9 cellular contexts compared by ENCODE assay signal in the genomic region with DNA sequence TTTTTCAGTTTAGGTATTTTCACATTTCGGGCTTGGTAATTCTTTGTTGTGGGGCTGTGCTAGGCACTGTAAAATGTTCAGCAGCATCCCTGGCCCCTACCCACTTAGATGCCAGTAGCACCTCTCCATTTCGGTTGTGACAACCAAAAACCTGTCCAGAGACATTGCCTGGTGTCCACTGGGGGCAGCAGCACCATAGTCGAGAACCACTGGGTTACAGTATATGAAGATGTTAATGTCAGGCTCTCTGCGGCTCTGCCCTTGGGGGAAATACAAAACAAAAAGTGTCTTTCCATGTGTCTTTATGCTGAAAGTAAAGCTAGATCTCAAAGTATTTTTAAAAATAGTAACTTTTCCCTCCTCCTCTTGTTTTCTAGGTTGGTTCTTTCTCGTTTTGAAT.
DNase-seq lines count a peak whose midpoint lies in the region; FAIRE-seq and TF ChIP-seq lines count a peak whose summit lies in the region.
"Had no signal": no experiment of that assay in that cellular context is flagged by ENCODE, and none has a peak within 500 bp of the region (broad histone marks: within the 10 kb centered on the region; RNA-seq: fewer than 3 reads in every experiment).

No MANE protein-coding gene starts in this region.

- H3K27me3 Mint-ChIP-seq in CD8-positive, alpha-beta memory T cell: peaks cover 0 to 1% of the 10 kb centered on the region in 2 donors

- H4K8ac ChIP-seq in mesendoderm (ENCODE audit: low read depth, low read length): no peak overlapping the region

- no peaks in the 10 kb centered on the region for H3K4me1 Mint-ChIP-seq in CD8-positive, alpha-beta memory T cell

- no peak for FAIRE-seq in HTR-8/SVneo (lab: Jason Lieb, UNC)
- FAIRE-seq: islet of Langerhans had no signal

- peaks cover 24 to 96% (median 52%) of the 10 kb centered on the region in 3 donors for H3K36me3 Mint-ChIP-seq in CD8-positive, alpha-beta memory T cell

- H2AK5ac ChIP-seq in mesendoderm (ENCODE audit: low read length): no peak overlapping the region

- H2BK5ac ChIP-seq in mesendoderm (ENCODE audit: low read length): no peak overlapping the region

- no peak overlapping the region for H3K18ac ChIP-seq in mesendoderm (ENCODE audit: low read length)

- WGBS in mesendoderm (ENCODE audit: extremely low coverage, insufficient coverage, low lambda C conversion rate): no CpG with 5 or more reads among the region's 5 CpGs

- H3K23ac ChIP-seq in mesendoderm (ENCODE audit: low read length): no peak overlapping the region

- H3K79me2 ChIP-seq in mesendoderm (ENCODE audit: control insufficient read depth, insufficient read depth, low read length): no peaks in the 10 kb centered on the region

- no peaks in the 10 kb centered on the region for H3K9me3 Mint-ChIP-seq in CD8-positive, alpha-beta memory T cell

- H3K9me3 ChIP-seq in CD8-positive, alpha-beta memory T cell (ENCODE audit: low read length): no peaks in the 10 kb centered on the region

- in situ Hi-C loops in astrocyte of the spinal cord (cut with HindIII; ENCODE audit: low sequenced_read_pairs): no loop called here

- H3K56ac ChIP-seq in mesendoderm (ENCODE audit: low read length): no peak overlapping the region

- H3K27ac ChIP-seq in mesendoderm (ENCODE audit: low read depth, low read length): no peak overlapping the region
- H3K27ac ChIP-seq in CD8-positive, alpha-beta memory T cell (ENCODE audit: low read depth, low read length): no peak overlapping the region

- no peak overlapping the region for H3K4ac ChIP-seq in mesendoderm (ENCODE audit: low read depth, low read length)

- TF ChIP-seq CTCF in astrocyte of the spinal cord (IDR thresholded peaks at IDR 0.05; ENCODE audit: low read depth, low read length): peak; percentile 60

- no peak overlapping the region for H4K5ac ChIP-seq in mesendoderm (ENCODE audit: low read length)

- H3K4me1 ChIP-seq in mesendoderm (ENCODE audit: control insufficient read depth, low read depth, low read length): no peaks in the 10 kb centered on the region
- no peaks in the 10 kb centered on the region for H3K4me1 ChIP-seq in CD8-positive, alpha-beta memory T cell (ENCODE audit: insufficient read depth, low read length)

- no peak overlapping the region for H3K4me3 ChIP-seq in astrocyte of the spinal cord (ENCODE audit: low read depth, low read length)
- no peak overlapping the region for H3K4me3 ChIP-seq in mesendoderm (ENCODE audit: low read length)
- H3K4me3 ChIP-seq in CD8-positive, alpha-beta memory T cell (ENCODE audit: low read length): no peak overlapping the region

- POLR2A ChIA-PET in CD8-positive, alpha-beta memory T cell (lab: Charles Lee): no interaction called here

- CTCF ChIA-PET in CD8-positive, alpha-beta memory T cell (lab: Charles Lee): no interaction called here

- no peak overlapping the region for H2BK120ac ChIP-seq in mesendoderm (ENCODE audit: low read depth, low read length)

- H3K4me3 Mint-ChIP-seq in CD8-positive, alpha-beta memory T cell: no peak overlapping the region

- H3K27me3 ChIP-seq in mesendoderm (ENCODE audit: insufficient read depth, low read length, poor library complexity): no peaks in the 10 kb centered on the region
- H3K27me3 ChIP-seq in CD8-positive, alpha-beta memory T cell (ENCODE audit: insufficient read depth, low read length, poor library complexity, severe bottlenecking): no peaks in the 10 kb centered on the region

- DNase-seq in EL (peak; percentile 19), HTR-8/SVneo (ENCODE audit: insufficient read length, low spot score) (peak; percentile 32), astrocyte of the spinal cord (ENCODE audit: low read depth, low spot score) (no peak), mesendoderm (peak; percentile 70), NCI-H146 (lab: John Stamatoyannopoulos, UW) (no peak)
- DNase-seq in CD8-positive, alpha-beta memory T cell: no peak
- DNase-seq in stimulated activated CD8-positive, alpha-beta memory T cell treated with anti-CD3 and anti-CD28 coated beads, Interleukin-4, amount 100 ng/mL, for 48 hours: no peak
- DNase-seq: NCI-H1436 had no signal

- no peak overlapping the region for H3K9ac ChIP-seq in mesendoderm (ENCODE audit: low read length)

- H3K4me2 ChIP-seq in mesendoderm (ENCODE audit: low read length): no peak overlapping the region

- no peak overlapping the region for H2BK15ac ChIP-seq in mesendoderm (replicated peaks; ENCODE audit: low read depth)

- H3K36me3 ChIP-seq in mesendoderm (ENCODE audit: control insufficient read depth, insufficient read depth, low read length): no peaks in the 10 kb centered on the region
- H3K36me3 ChIP-seq in CD8-positive, alpha-beta memory T cell (ENCODE audit: insufficient read depth, low read length): peaks cover 28% of the 10 kb centered on the region

- no peaks in the 10 kb centered on the region for H3K79me1 ChIP-seq in mesendoderm (ENCODE audit: low read length)

- no peak overlapping the region for H3K27ac Mint-ChIP-seq in CD8-positive, alpha-beta memory T cell

Comparison
In these comparisons a context has a peak if more than half of its experiments do, and no peak if none do; other contexts are left out.
1. DNase-seq: peak in EL (single experiment), HTR-8/SVneo (single experiment) and mesendoderm (single experiment); none in astrocyte of the spinal cord (single experiment), CD8-positive, alpha-beta memory T cell (0 of 5), NCI-H146 (single experiment) and stimulated activated CD8-positive, alpha-beta memory T cell treated with anti-CD3 and anti-CD28 coated beads, Interleukin-4, amount 100 ng/mL, for 48 hours (single experiment).